Comparison of ENCODE assay signal across 14 cellular contexts in the genomic region with DNA sequence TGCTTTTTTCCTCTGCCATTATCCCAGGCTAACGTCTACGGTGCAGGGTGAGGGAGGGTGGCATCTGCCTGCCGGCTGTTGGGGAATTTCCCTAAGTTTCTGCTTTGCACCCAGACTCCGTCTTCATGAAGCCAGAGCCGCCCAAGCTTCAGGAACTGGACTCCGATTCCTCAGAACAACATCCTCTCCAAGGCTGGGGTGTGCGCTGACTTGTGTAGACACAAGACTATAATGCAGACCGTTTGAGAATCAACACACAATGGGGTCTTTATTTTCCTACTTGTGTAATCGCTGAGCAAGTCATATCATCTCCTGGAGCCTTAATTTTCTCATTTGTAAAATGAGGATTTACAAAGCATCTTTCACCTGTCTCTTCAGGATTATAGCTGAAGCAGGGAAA.
DNase-seq lines count a peak whose midpoint lies in the region; TF ChIP-seq lines count a peak whose summit lies in the region.
"Had no signal": no experiment of that assay in that cellular context is flagged by ENCODE, and none has a peak within 500 bp of the region (broad histone marks: within the 10 kb centered on the region; RNA-seq: fewer than 3 reads in every experiment).

No MANE protein-coding gene starts in this region.

- intact Hi-C loops in transverse colon (cut with DNase I; ENCODE audit: low total_unique reads) (no loop called here), ovary (cut with DNase I) (no loop called here)

- H3K27me3 ChIP-seq in neural progenitor cell (no peaks in the 10 kb centered on the region), transverse colon (no peaks in the 10 kb centered on the region), ovary (no peaks in the 10 kb centered on the region)

- in situ Hi-C loops in SK-MEL-5 (cut with HindIII; ENCODE audit: low pct_unique_long_range_greater_than_20kb, low sequenced_read_pairs) (no loop called here), transverse colon (cut with MboI; ENCODE audit: low pct_ligation_motif_present in 1 of 4, low pct_unique_long_range_greater_than_20kb in 1 of 4, low sequenced_read_pairs in 3 of 4) (no loop called here), GM13977 (cut with MboI; ENCODE audit: low pct_unique_long_range_greater_than_20kb, low sequenced_read_pairs, unreplicated experiment) (no loop called here)

- no peak for TF ChIP-seq EP300 in transverse colon (IDR thresholded peaks at IDR 0.05; ENCODE audit: low read depth)
- TF ChIP-seq EP300 in ovary (IDR thresholded peaks at IDR 0.05) = no peak

- H3K36me3 ChIP-seq in neural progenitor cell = no peaks in the 10 kb centered on the region
- no peaks in the 10 kb centered on the region for H3K36me3 ChIP-seq in transverse colon
- H3K36me3 ChIP-seq in ovary = no peaks in the 10 kb centered on the region

- H3K79me2 ChIP-seq in neural progenitor cell (ENCODE audit: low read depth) = no peaks in the 10 kb centered on the region

- peak overlapping the region; percentile 64 for H2AFZ ChIP-seq in neural progenitor cell (replicated peaks)

- H3K9me3 Mint-ChIP-seq in neural progenitor cell = peaks cover 14% of the 10 kb centered on the region

- no peak for TF ChIP-seq CTCF in fibroblast of the aortic adventitia (IDR thresholded peaks at IDR 0.05; ENCODE audit: insufficient read depth, low read length)
- TF ChIP-seq CTCF in neural progenitor cell (IDR thresholded peaks at IDR 0.05) = no peak
- no peak for TF ChIP-seq CTCF in transverse colon (IDR thresholded peaks at IDR 0.05)
- TF ChIP-seq CTCF in ovary (IDR thresholded peaks at IDR 0.05) = no peak
- TF ChIP-seq CTCF in GM13977 (IDR thresholded peaks at IDR 0.05; ENCODE audit: extremely low read depth, insufficient read depth, missing control alignments) = no peak

- H3K4me1 Mint-ChIP-seq in neural progenitor cell = peaks cover 25% of the 10 kb centered on the region
- H3K4me1 Mint-ChIP-seq: IgD-negative memory B cell; naive thymus-derived CD4-positive, alpha-beta T cell had no signal

- H3K4me2 ChIP-seq in neural progenitor cell = peak overlapping the region; percentile 39

- H3K4me3 ChIP-seq in fibroblast of the aortic adventitia (ENCODE audit: low read depth, low read length) = peak overlapping the region; percentile 7
- H3K4me3 ChIP-seq in neural progenitor cell = no peak overlapping the region
- no peak overlapping the region for H3K4me3 ChIP-seq in transverse colon
- H3K4me3 ChIP-seq in ovary = no peak overlapping the region

- H3K27me3 Mint-ChIP-seq in neural progenitor cell (ENCODE audit: insufficient read depth, low read depth) = peaks cover 3% of the 10 kb centered on the region
- H3K27me3 Mint-ChIP-seq: IgD-negative memory B cell had no signal

- WGBS in transverse colon (ENCODE audit: low coverage in 1 of 2), 2 donors = 27 to 30% methylated on average over 2 to 9 of the region's 9 CpGs
- WGBS in ovary, 3 donors = 39 to 51% (median 41%) methylated on average over 9 of the region's 9 CpGs

- peak; percentile 68 for DNase-seq in SK-MEL-5 (ENCODE audit: low read depth, low spot score)
- peak; percentile 48 for DNase-seq in fibroblast of the aortic adventitia (ENCODE audit: low read depth)
- DNase-seq in neural progenitor cell (ENCODE audit: low spot score) = no peak
- DNase-seq in transverse colon = no peak
- no peak for DNase-seq in ovary
- DNase-seq in RKO (ENCODE audit: low spot score) = no peak
- no peak for DNase-seq in GM13977 (ENCODE audit: low spot score)
- DNase-seq: activated CD4-positive, CD25-positive, alpha-beta regulatory T cell treated with anti-CD3 and anti-CD28 coated beads, Interleukin-2, amount 50 U/mL, for 72 hours; activated naive CD4-positive, alpha-beta T cell; naive thymus-derived CD4-positive, alpha-beta T cell; NCI-H2081; SHP77 treated with DMSO at 0.1 percent for 48 hours; stimulated activated CD4-positive, alpha-beta T cell treated with anti-CD3 and anti-CD28 coated beads, Interleukin-4, amount 100 ng/mL, for 4 hours had no signal

- no peaks in the 10 kb centered on the region for H3K9me3 ChIP-seq in neural progenitor cell (ENCODE audit: low read depth)
- H3K9me3 ChIP-seq in transverse colon = no peaks in the 10 kb centered on the region
- H3K9me3 ChIP-seq in ovary = no peaks in the 10 kb centered on the region

- H3F3A ChIP-seq in neural progenitor cell (ENCODE audit: low read depth) = peaks cover 8% of the 10 kb centered on the region

- H3K27ac ChIP-seq in neural progenitor cell (peak overlapping the region; percentile 64), transverse colon (peak overlapping the region in 3 of 4 donors; percentile 19 to 51 (median 21)), ovary (no peak overlapping the region)

- peak overlapping the region; percentile 99 for H3K27ac Mint-ChIP-seq in neural progenitor cell
- H3K27ac Mint-ChIP-seq: IgD-negative memory B cell; naive thymus-derived CD4-positive, alpha-beta T cell had no signal

- H3K4me3 Mint-ChIP-seq in neural progenitor cell = peak overlapping the region; percentile 38
- H3K4me3 Mint-ChIP-seq: IgD-negative memory B cell; naive thymus-derived CD4-positive, alpha-beta T cell had no signal

- H3K4me1 ChIP-seq in neural progenitor cell (peaks cover 28% of the 10 kb centered on the region), transverse colon (peaks cover 0 to 15% (median 6%) of the 10 kb centered on the region in 4 donors), ovary (ENCODE audit: insufficient read depth) (peaks cover 3% of the 10 kb centered on the region)

- H4K20me1 ChIP-seq in neural progenitor cell (ENCODE audit: low read depth) = no peaks in the 10 kb centered on the region

- no peak overlapping the region for H3K9ac ChIP-seq in neural progenitor cell

- peaks cover 5% of the 10 kb centered on the region for H3K36me3 Mint-ChIP-seq in neural progenitor cell

- TF ChIP-seq POLR2A in transverse colon (IDR thresholded peaks at IDR 0.05) (no peak), ovary (IDR thresholded peaks at IDR 0.05) (no peak)

Comparison
In these comparisons a context has a peak if more than half of its experiments do, and no peak if none do; other contexts are left out.
1. DNase-seq: peak in SK-MEL-5 (single experiment) and fibroblast of the aortic adventitia (single experiment); none in neural progenitor cell (single experiment), transverse colon (single experiment), ovary (0 of 5), RKO (single experiment) and GM13977 (single experiment).
2. H3K27ac ChIP-seq: peak in neural progenitor cell (single experiment) and transverse colon (3 of 4); none in ovary (0 of 2).